8 cellular contexts compared by ENCODE assay signal in the genomic region with DNA sequence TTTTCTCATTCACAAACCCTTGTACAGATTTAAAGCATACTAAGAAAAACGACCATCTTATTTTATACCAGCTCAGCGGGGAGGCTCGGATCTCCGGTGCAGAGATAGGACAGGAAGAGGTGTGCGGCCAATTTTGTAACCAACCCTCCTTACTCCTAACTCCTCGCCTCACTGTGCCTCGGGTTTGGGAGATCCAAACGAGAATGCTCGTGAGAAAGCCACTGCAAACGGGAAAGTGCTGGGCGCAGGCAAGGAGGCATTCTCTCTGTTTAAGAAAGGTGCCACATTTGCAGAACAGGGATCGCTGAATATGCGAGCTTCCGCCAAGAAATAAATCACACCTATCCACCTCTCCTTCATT. TPM values are rescaled to one million over a fixed set of nuclear protein-coding genes. Genes with fewer than 3 reads are reported as not detected.
DNase-seq lines count a peak whose midpoint lies in the region; ATAC-seq and TF ChIP-seq lines count a peak whose summit lies in the region.

No MANE protein-coding gene starts in this region.

- H4K20me1 ChIP-seq in SK-N-SH (ENCODE audit: insufficient read depth), result peaks cover 26% of the 10 kb centered on the region

- peak overlapping the region; percentile 34 for H4K8ac ChIP-seq in trophoblast cell (ENCODE audit: low read depth, low read length)

- H3K9ac ChIP-seq in SK-N-SH (peak overlapping the region; percentile 92), trophoblast cell (ENCODE audit: low read length) (peak overlapping the region; percentile 10)

- ATAC-seq in GM18511 (IDR thresholded peaks at IDR 0.05; ENCODE audit: unreplicated experiment) (peak; percentile 0), GM18519 (IDR thresholded peaks at IDR 0.05; ENCODE audit: low FRiP score, unreplicated experiment) (no peak)

- no peak overlapping the region for H3K23ac ChIP-seq in trophoblast cell (ENCODE audit: low read length)

- H3K36me3 ChIP-seq in SK-N-SH (replicated peaks in 1 of 2; ENCODE audit: control insufficient read depth in 1 of 2, insufficient read depth in 2 of 2, low read length in 1 of 2) (peaks cover 12 to 17% of the 10 kb centered on the region in 2 experiments), trophoblast cell (ENCODE audit: control insufficient read depth in 1 of 2, insufficient read depth in 2 of 2, low read length in 2 of 2) (peaks cover 5 to 11% of the 10 kb centered on the region in 2 experiments)

- H2AFZ ChIP-seq in SK-N-SH (ENCODE audit: low read depth) (peak overlapping the region; percentile 71; the same call in 1 of the 2 replicates), trophoblast cell (ENCODE audit: insufficient read depth, low read length, poor library complexity) (no peak overlapping the region)

- H3K14ac ChIP-seq in trophoblast cell (ENCODE audit: low read length), result no peak overlapping the region

- POLR2A ChIA-PET in AG04449 (lab: Yijun Ruan, JAX), result interaction anchor here (1.0 to 1.1 kb wide), 4 partner anchors 10 to 73 kb away, joined by 3 to 4 read pairs (median 3); no protein-coding TSS in a partner anchor
- POLR2A ChIA-PET in SK-N-SH (lab: Yijun Ruan, JAX), result no interaction called here

- H3K27me3 ChIP-seq in SK-N-SH (ENCODE audit: insufficient read depth) (no peaks in the 10 kb centered on the region), trophoblast cell (ENCODE audit: insufficient read depth, low read length) (no peaks in the 10 kb centered on the region)

- CTCF ChIA-PET in AG04449 (lab: Yijun Ruan, JAX) (interaction anchor here (0.6 to 2.0 kb wide), 7 partner anchors 25 to 348 kb away, joined by 3 to 14 read pairs (median 3); no protein-coding TSS in a partner anchor), SK-N-SH (lab: Yijun Ruan, JAX) (interaction anchor here (0.6 to 2.3 kb wide), 5 partner anchors 20 to 370 kb away, joined by 3 to 11 read pairs (median 3); no protein-coding TSS in a partner anchor)

- TF ChIP-seq EP300 in SK-N-SH (IDR thresholded peaks at IDR 0.05; ENCODE audit: borderline replicate concordance in 1 of 2, low read depth in 1 of 2, low read length in 1 of 2), result no peak

- H3F3A ChIP-seq in SK-N-SH (replicated peaks; ENCODE audit: insufficient read depth), result peaks cover 13% of the 10 kb centered on the region

- DNase-seq in AG04449 (ENCODE audit: low read depth, low spot score), result no peak
- DNase-seq in SK-N-SH, result peak; percentile 22
- no peak for DNase-seq in fibroblast of mammary gland (ENCODE audit: low read depth)
- DNase-seq in trophoblast cell, result no peak
- DNase-seq in SKM-1 (lab: John Stamatoyannopoulos, UW; ENCODE audit: unreplicated experiment), result no peak
- DNase-seq in NCI-H2171 treated with DMSO at 0.1 percent for 48 hours (lab: John Stamatoyannopoulos, UW), result no peak

- H3K18ac ChIP-seq in trophoblast cell (ENCODE audit: low read length), result no peak overlapping the region

- no peaks in the 10 kb centered on the region for H3K9me2 ChIP-seq in SK-N-SH

- H2BK5ac ChIP-seq in trophoblast cell (ENCODE audit: low read depth, low read length, poor library complexity), result no peak overlapping the region

- peak overlapping the region; percentile 17 to 83; a peak in 3 of 4 replicates for H3K27ac ChIP-seq in SK-N-SH (ENCODE audit: low read depth in 2 of 2, low read length in 1 of 2)
- H3K27ac ChIP-seq in trophoblast cell (ENCODE audit: low read depth, low read length), result no peak overlapping the region

- no peak for TF ChIP-seq RAD21 in SK-N-SH (IDR thresholded peaks at IDR 0.05; ENCODE audit: low read length)

- H3K4me1 ChIP-seq in SK-N-SH (ENCODE audit: control insufficient read depth in 1 of 2, insufficient read depth in 2 of 2, low read depth in 1 of 2, low read length in 1 of 2) (peaks cover 3 to 7% of the 10 kb centered on the region in 2 experiments; a peak in 3 of 4 replicates), trophoblast cell (ENCODE audit: control insufficient read depth in 1 of 2, insufficient read depth in 2 of 2, low read length in 2 of 2) (no peaks in the 10 kb centered on the region)

- H4K12ac ChIP-seq in trophoblast cell (ENCODE audit: low read depth, low read length), result no peak overlapping the region

- peaks cover 11% of the 10 kb centered on the region for H3K79me1 ChIP-seq in trophoblast cell (ENCODE audit: low read length)

- H2BK12ac ChIP-seq in trophoblast cell (ENCODE audit: low read length), result no peak overlapping the region

- H3K4ac ChIP-seq in trophoblast cell (ENCODE audit: low read depth, low read length), result no peak overlapping the region

- no peak overlapping the region for H2AK5ac ChIP-seq in trophoblast cell (ENCODE audit: low read length)

- no peak overlapping the region for H2BK120ac ChIP-seq in trophoblast cell (ENCODE audit: insufficient read depth, low read length, poor library complexity)

- 2% methylated on average over 14 of the region's 14 CpGs for WGBS in SK-N-SH (ENCODE audit: low lambda C conversion rate)
- WGBS in trophoblast cell (ENCODE audit: extremely low coverage, insufficient coverage, insufficient read length), result no CpG with 5 or more reads among the region's 14 CpGs

- H3K4me2 ChIP-seq in SK-N-SH, result peak overlapping the region; percentile 94
- peak overlapping the region; percentile 56 for H3K4me2 ChIP-seq in trophoblast cell (ENCODE audit: low read length)

- no peak overlapping the region for H4K91ac ChIP-seq in trophoblast cell (ENCODE audit: low read depth, low read length)

- no peak for TF ChIP-seq CTCF in AG04449 (IDR thresholded peaks at IDR 0.05; ENCODE audit: insufficient read depth, low read length, missing control alignments)
- no peak for TF ChIP-seq CTCF in SK-N-SH (IDR thresholded peaks at IDR 0.05)
- TF ChIP-seq CTCF in fibroblast of mammary gland (conservative IDR thresholded peaks at IDR 0.05; ENCODE audit: control insufficient read depth, insufficient read depth, low read depth, low read length), result no peak

- H3K79me2 ChIP-seq in SK-N-SH (ENCODE audit: insufficient read depth) (peaks cover 52% of the 10 kb centered on the region), trophoblast cell (ENCODE audit: control insufficient read depth, insufficient read depth, low read length, poor library complexity) (peaks cover 8% of the 10 kb centered on the region)

- H3K4me3 ChIP-seq in AG04449 (ENCODE audit: low read depth, low read length), result peak overlapping the region; percentile 81
- peak overlapping the region; percentile 77 to 93 for H3K4me3 ChIP-seq in SK-N-SH (ENCODE audit: low read depth in 2 of 2, low read length in 1 of 2)
- H3K4me3 ChIP-seq in fibroblast of mammary gland (ENCODE audit: control insufficient read depth, low read depth, low read length), result peak overlapping the region; percentile 86
- H3K4me3 ChIP-seq in trophoblast cell (ENCODE audit: low read depth, low read length), result peak overlapping the region; percentile 90

- H3K9me3 ChIP-seq in SK-N-SH (no peaks in the 10 kb centered on the region), trophoblast cell (ENCODE audit: insufficient read depth, low read depth, low read length) (peaks cover 1% of the 10 kb centered on the region)

TF ChIP-seq in SK-N-SH, 30 proteins besides CTCF, POLR2A, EP300 and RAD21:
- TF ChIP-seq SMC3 (IDR thresholded peaks at IDR 0.05; ENCODE audit: low read depth, low read length) (no peak), GABPA (IDR thresholded peaks at IDR 0.05; ENCODE audit: low read depth) (no peak)

RNA-seq across cellular contexts. Expression of gene KDSR, which starts 1.1 kb away (rescaled TPM):
- 21.2 and 22.3 TPM in 2 replicates for polyA plus RNA-seq in SK-N-SH (2012; rRNA removed)
- polyA plus RNA-seq in SK-N-SH (2012; cell fraction: cytosol; rRNA removed), result 32.1 and 34.6 TPM in 2 replicates
- 18.6 and 21.6 TPM in 2 replicates for polyA plus RNA-seq in SK-N-SH (2012; cell fraction: nucleus; rRNA removed)
- 24.9 and 25.3 TPM in 2 replicates for polyA plus RNA-seq in trophoblast cell (2013)

RNA-seq across cellular contexts. Expression of gene BCL2, which starts 46.3 kb away (rescaled TPM):
- polyA plus RNA-seq in SK-N-SH (2012; rRNA removed), result 1.2 and 1.5 TPM in 2 replicates
- polyA plus RNA-seq in SK-N-SH (2012; cell fraction: cytosol; rRNA removed), result 1.6 and 1.8 TPM in 2 replicates
- 1.3 and 1.5 TPM in 2 replicates for polyA plus RNA-seq in SK-N-SH (2012; cell fraction: nucleus; rRNA removed)
- polyA plus RNA-seq in trophoblast cell (2013), result 5.8 and 6.5 TPM in 2 replicates

RNA-seq across cellular contexts. Expression of gene VPS4B, which starts 56.4 kb away (rescaled TPM):
- polyA plus RNA-seq in SK-N-SH (2012; rRNA removed), result 15.0 and 18.0 TPM in 2 replicates
- polyA plus RNA-seq in SK-N-SH (2012; cell fraction: cytosol; rRNA removed), result 20.8 and 23.5 TPM in 2 replicates
- polyA plus RNA-seq in SK-N-SH (2012; cell fraction: nucleus; rRNA removed), result 8.2 and 13.0 TPM in 2 replicates
- polyA plus RNA-seq in trophoblast cell (2013), result 61.9 and 62.4 TPM in 2 replicates
